In the genomic region with DNA sequence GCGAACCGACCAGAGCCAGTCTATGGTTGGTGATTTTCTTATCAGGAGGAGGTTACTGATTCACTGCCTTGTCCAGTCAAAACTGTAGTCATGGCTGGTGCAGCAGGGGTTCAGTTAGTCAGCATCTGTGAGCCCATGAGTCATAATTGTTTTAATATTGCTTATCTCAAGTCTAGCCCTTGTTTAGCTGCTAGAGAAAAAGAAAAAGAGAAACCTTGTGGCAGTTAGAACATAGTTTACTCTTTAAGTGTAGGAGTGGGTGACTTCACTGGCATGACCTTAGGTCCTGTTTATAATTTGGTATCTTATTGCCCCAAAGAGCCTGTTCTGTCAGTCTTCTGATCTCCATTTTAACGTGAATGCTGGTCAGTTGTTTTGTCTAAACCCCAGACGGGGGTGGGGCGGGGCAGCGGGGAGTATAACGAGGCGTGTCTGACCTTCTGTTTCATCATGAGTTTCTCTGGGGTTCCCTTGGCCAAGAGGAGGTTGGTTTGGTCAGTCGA, we compare ENCODE assay signal across 10 cellular contexts.
DNase-seq lines count a peak whose midpoint lies in the region; ATAC-seq and TF ChIP-seq lines count a peak whose summit lies in the region.
"Had no signal": no experiment of that assay in that cellular context is flagged by ENCODE, and none has a peak within 500 bp of the region (broad histone marks: within the 10 kb centered on the region; RNA-seq: fewer than 3 reads in every experiment).

No MANE protein-coding gene starts in this region.

- no peaks in the 10 kb centered on the region for H3K27me3 ChIP-seq in CD4-positive, alpha-beta T cell (ENCODE audit: control insufficient read depth, insufficient read depth, low read length)
- H3K27me3 ChIP-seq: uterus had no signal

- H3K36me3 Mint-ChIP-seq in activated T-helper 2 cell treated with anti-CD3 and anti-CD28 coated beads, Interferon-gamma antibody, Interleukin-2, Interleukin-4, amounts not matched to agents 10 μg/mL and 5 μg/mL and 100 μg/mL, durations not matched to agents 14 hours and 24 hours and 36 hours (ENCODE audit: low read depth) = no peaks in the 10 kb centered on the region
- no peaks in the 10 kb centered on the region for H3K36me3 Mint-ChIP-seq in CD4-positive, alpha-beta T cell (ENCODE audit: low read depth)

- peaks cover 26% of the 10 kb centered on the region for H3K4me1 Mint-ChIP-seq in activated T-helper 2 cell treated with anti-CD3 and anti-CD28 coated beads, Interferon-gamma antibody, Interleukin-2, Interleukin-4, amounts not matched to agents 10 μg/mL and 5 μg/mL and 100 μg/mL, durations not matched to agents 14 hours and 24 hours and 36 hours (ENCODE audit: low read depth)
- H3K4me1 Mint-ChIP-seq in CD4-positive, alpha-beta T cell (ENCODE audit: low read depth) = no peaks in the 10 kb centered on the region

- H3K27me3 Mint-ChIP-seq in activated T-helper 2 cell treated with anti-CD3 and anti-CD28 coated beads, Interferon-gamma antibody, Interleukin-2, Interleukin-4, amounts not matched to agents 10 μg/mL and 5 μg/mL and 100 μg/mL, durations not matched to agents 14 hours and 24 hours and 36 hours (ENCODE audit: low read depth) = peaks cover 5% of the 10 kb centered on the region
- peaks cover 9% of the 10 kb centered on the region for H3K27me3 Mint-ChIP-seq in CD4-positive, alpha-beta T cell

- DNase-seq in activated CD4-positive, CD25-positive, alpha-beta regulatory T cell treated with anti-CD3 and anti-CD28 coated beads, Interleukin-2, amount 50 U/mL, for 72 hours = no peak
- DNase-seq in amniotic epithelial cell (ENCODE audit: low read depth) = peak; percentile 97
- peak; percentile 92 for DNase-seq in non-pigmented ciliary epithelial cell (ENCODE audit: low read depth)
- no peak for DNase-seq in activated T-helper 2 cell treated with anti-CD3 and anti-CD28 coated beads, Interferon-gamma antibody, Interleukin-2, Interleukin-4, amounts not matched to agents 10 μg/mL and 5 μg/mL and 100 μg/mL, durations not matched to agents 14 hours and 24 hours and 36 hours (ENCODE audit: low spot score)
- DNase-seq in CD4-positive, alpha-beta T cell = no peak
- DNase-seq: NCI-H146 had no signal

- no peak overlapping the region for H3K27ac Mint-ChIP-seq in activated T-helper 2 cell treated with anti-CD3 and anti-CD28 coated beads, Interferon-gamma antibody, Interleukin-2, Interleukin-4, amounts not matched to agents 10 μg/mL and 5 μg/mL and 100 μg/mL, durations not matched to agents 14 hours and 24 hours and 36 hours
- H3K27ac Mint-ChIP-seq in CD4-positive, alpha-beta T cell = no peak overlapping the region

- CTCF ChIA-PET in CD4-positive, alpha-beta T cell (lab: Charles Lee) = no interaction called here

- no peaks in the 10 kb centered on the region for H3K9me3 Mint-ChIP-seq in activated T-helper 2 cell treated with anti-CD3 and anti-CD28 coated beads, Interferon-gamma antibody, Interleukin-2, Interleukin-4, amounts not matched to agents 10 μg/mL and 5 μg/mL and 100 μg/mL, durations not matched to agents 14 hours and 24 hours and 36 hours
- no peaks in the 10 kb centered on the region for H3K9me3 Mint-ChIP-seq in CD4-positive, alpha-beta T cell

- H3K27ac ChIP-seq in CD4-positive, alpha-beta T cell (ENCODE audit: low read depth, low read length) = no peak overlapping the region

- peak; percentile 71 to 85 for ATAC-seq in activated CD4-positive, CD25-positive, alpha-beta regulatory T cell treated with anti-CD3 and anti-CD28 coated beads, Interleukin-2, amount 50 U/mL, for 24 hours
- ATAC-seq in HG03175 (IDR thresholded peaks at IDR 0.05; ENCODE audit: unreplicated experiment) (peak; percentile 84), HG03457 (IDR thresholded peaks at IDR 0.05; ENCODE audit: unreplicated experiment) (no peak)
- no peak for ATAC-seq in CD4-positive, alpha-beta T cell (ENCODE audit: poor library complexity)

- H3K4me3 Mint-ChIP-seq in activated T-helper 2 cell treated with anti-CD3 and anti-CD28 coated beads, Interferon-gamma antibody, Interleukin-2, Interleukin-4, amounts not matched to agents 10 μg/mL and 5 μg/mL and 100 μg/mL, durations not matched to agents 14 hours and 24 hours and 36 hours (ENCODE audit: low read depth) = no peak overlapping the region
- no peak overlapping the region for H3K4me3 Mint-ChIP-seq in CD4-positive, alpha-beta T cell

- H3K9me3 ChIP-seq in CD4-positive, alpha-beta T cell (ENCODE audit: control insufficient read depth, low read length) = no peaks in the 10 kb centered on the region
- H3K9me3 ChIP-seq: uterus had no signal

- no peak for TF ChIP-seq CTCF in CD4-positive, alpha-beta T cell (IDR thresholded peaks at IDR 0.05)

- POLR2A ChIA-PET in CD4-positive, alpha-beta T cell (lab: Charles Lee) = no interaction called here

- intact Hi-C loops in activated T-helper 2 cell treated with anti-CD3 and anti-CD28 coated beads, Interferon-gamma antibody, Interleukin-2, Interleukin-4, amounts not matched to agents 10 μg/mL and 5 μg/mL and 100 μg/mL, durations not matched to agents 14 hours and 24 hours and 36 hours (cut with micrococcal nuclease) = no loop called here
- intact Hi-C loops in CD4-positive, alpha-beta T cell (cut with DNase I, micrococcal nuclease) = no loop called here

Comparison
In these comparisons a context has a peak if more than half of its experiments do, and no peak if none do; other contexts are left out.
1. ATAC-seq: peak in activated CD4-positive, CD25-positive, alpha-beta regulatory T cell treated with anti-CD3 and anti-CD28 coated beads, Interleukin-2, amount 50 U/mL, for 24 hours (2 of 2) and HG03175 (single experiment); none in CD4-positive, alpha-beta T cell (single experiment) and HG03457 (single experiment).
2. DNase-seq: peak in amniotic epithelial cell (single experiment) and non-pigmented ciliary epithelial cell (single experiment); none in activated CD4-positive, CD25-positive, alpha-beta regulatory T cell treated with anti-CD3 and anti-CD28 coated beads, Interleukin-2, amount 50 U/mL, for 72 hours (single experiment), activated T-helper 2 cell treated with anti-CD3 and anti-CD28 coated beads, Interferon-gamma antibody, Interleukin-2, Interleukin-4, amounts not matched to agents 10 μg/mL and 5 μg/mL and 100 μg/mL, durations not matched to agents 14 hours and 24 hours and 36 hours (single experiment) and CD4-positive, alpha-beta T cell (0 of 10).